Comparison of ENCODE assay signal across 15 cellular contexts in the genomic region with DNA sequence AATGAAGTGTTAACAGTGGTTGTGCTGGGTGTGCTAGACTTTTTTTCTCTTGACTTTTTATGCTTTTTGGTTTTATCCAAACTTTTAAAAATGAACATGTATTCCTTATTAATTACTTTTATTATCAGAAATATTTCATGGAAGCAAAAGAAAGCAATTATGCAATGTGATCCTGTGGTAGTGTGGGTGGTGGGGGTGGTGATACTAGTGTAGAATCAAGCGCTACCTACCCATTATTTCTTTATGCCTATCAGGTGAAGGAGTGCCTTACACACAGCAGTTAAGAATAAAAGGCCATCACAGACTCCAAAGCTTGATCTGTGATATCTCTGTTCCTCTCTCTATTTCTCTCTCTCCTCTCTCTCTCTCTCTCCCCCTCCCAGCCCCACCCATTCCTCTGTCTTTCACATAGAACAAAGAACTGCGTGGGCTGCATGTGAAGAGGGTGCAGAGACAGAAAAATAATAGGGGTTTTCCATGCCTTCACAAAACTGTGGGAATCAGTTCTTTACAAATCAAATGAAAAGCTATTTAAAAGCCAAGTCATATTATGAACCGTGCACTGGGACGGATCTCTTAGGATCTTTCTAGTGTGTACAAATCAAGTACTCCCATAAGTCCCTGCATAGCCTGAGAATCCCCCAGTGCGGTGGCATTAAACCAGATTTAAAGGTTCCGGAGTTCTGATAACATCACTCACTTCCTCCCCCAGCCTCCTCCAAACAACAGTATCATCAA.
DNase-seq lines count a peak whose midpoint lies in the region; ATAC-seq, FAIRE-seq and TF ChIP-seq lines count a peak whose summit lies in the region.
"Had no signal": no experiment of that assay in that cellular context is flagged by ENCODE, and none has a peak within 500 bp of the region (broad histone marks: within the 10 kb centered on the region; RNA-seq: fewer than 3 reads in every experiment).

No MANE protein-coding gene starts in this region.

- H3K4me1 ChIP-seq in astrocyte (ENCODE audit: insufficient read depth, low read length) (no peaks in the 10 kb centered on the region), smooth muscle cell (ENCODE audit: low read depth) (no peaks in the 10 kb centered on the region), colonic mucosa (no peaks in the 10 kb centered on the region)
- H3K4me1 ChIP-seq: BLaER1, breast epithelium had no signal

- ATAC-seq in GM19397 (IDR thresholded peaks at IDR 0.05; ENCODE audit: unreplicated experiment): no peak

- H3K27me3 ChIP-seq in astrocyte (ENCODE audit: insufficient read depth, low read length) (no peaks in the 10 kb centered on the region), smooth muscle cell (ENCODE audit: low read depth) (no peaks in the 10 kb centered on the region), colonic mucosa (no peaks in the 10 kb centered on the region)
- H3K27me3 ChIP-seq: BLaER1, breast epithelium had no signal

- H3K36me3 ChIP-seq in astrocyte (ENCODE audit: insufficient read depth, low read length) (no peaks in the 10 kb centered on the region), smooth muscle cell (ENCODE audit: low read depth) (no peaks in the 10 kb centered on the region), colonic mucosa (no peaks in the 10 kb centered on the region)
- H3K36me3 ChIP-seq: BLaER1, breast epithelium had no signal

- no peak overlapping the region for H3K27ac Mint-ChIP-seq in astrocyte (ENCODE audit: unreplicated experiment)

- H3K4me3 ChIP-seq in astrocyte (ENCODE audit: insufficient read depth, low read depth, low read length): no peak overlapping the region
- no peak overlapping the region for H3K4me3 ChIP-seq in smooth muscle cell
- no peak overlapping the region for H3K4me3 ChIP-seq in colonic mucosa
- H3K4me3 ChIP-seq: BLaER1, breast epithelium had no signal

- intact Hi-C loops in colonic mucosa (cut with DNase I): no loop called here

- H3K4me2 ChIP-seq in astrocyte (ENCODE audit: low read length) (peak overlapping the region; percentile 39), smooth muscle cell (peak overlapping the region; percentile 34)
- H3K4me2 ChIP-seq: BLaER1 had no signal

- H3K36me3 Mint-ChIP-seq in astrocyte (ENCODE audit: low read depth, unreplicated experiment): no peaks in the 10 kb centered on the region

- no peaks in the 10 kb centered on the region for H3K9me3 Mint-ChIP-seq in astrocyte (ENCODE audit: unreplicated experiment)

- H4K20me1 ChIP-seq in astrocyte (ENCODE audit: insufficient read depth, low read length) (no peaks in the 10 kb centered on the region), smooth muscle cell (ENCODE audit: low read depth) (no peaks in the 10 kb centered on the region)
- H4K20me1 ChIP-seq: BLaER1 had no signal

- H3K4me3 Mint-ChIP-seq in astrocyte (ENCODE audit: unreplicated experiment): no peak overlapping the region

- H3K4me1 Mint-ChIP-seq in astrocyte (ENCODE audit: low read depth, unreplicated experiment): peaks cover 12% of the 10 kb centered on the region

- H3K79me2 ChIP-seq in astrocyte (ENCODE audit: insufficient read depth, low read length) (no peaks in the 10 kb centered on the region), smooth muscle cell (ENCODE audit: low read depth) (no peaks in the 10 kb centered on the region)

- no peak overlapping the region for H3K27ac ChIP-seq in astrocyte (ENCODE audit: low read depth, low read length)
- H3K27ac ChIP-seq in smooth muscle cell (ENCODE audit: low read depth): peak overlapping the region; percentile 20
- H3K27ac ChIP-seq in colonic mucosa: no peak overlapping the region
- H3K27ac ChIP-seq: BLaER1, breast epithelium had no signal

- peak; percentile 32 for DNase-seq in Daoy (ENCODE audit: low read depth)
- DNase-seq in activated CD4-positive, alpha-beta T cell treated with anti-CD3 and anti-CD28 coated beads for 4 hours: peak; percentile 23 to 37
- no peak for DNase-seq in astrocyte (ENCODE audit: low read depth)
- no peak for DNase-seq in smooth muscle cell (lab: John Stamatoyannopoulos, UW; ENCODE audit: unreplicated experiment)
- DNase-seq in H4 (ENCODE audit: low spot score): no peak
- DNase-seq in colonic mucosa: no peak
- no peak for DNase-seq in Ammon's horn (ENCODE audit: low spot score)
- DNase-seq: islet precursor cell, KG1, NCI-H1694 treated with DMSO at 0.1 percent for 48 hours had no signal

- 54% methylated on average over 6 of the region's 6 CpGs for WGBS in smooth muscle cell (ENCODE audit: low lambda C conversion rate)

- no peaks in the 10 kb centered on the region for H3K9me3 ChIP-seq in astrocyte (ENCODE audit: insufficient read depth, low read depth, low read length)
- no peaks in the 10 kb centered on the region for H3K9me3 ChIP-seq in smooth muscle cell (replicated peaks; ENCODE audit: low read depth)
- no peaks in the 10 kb centered on the region for H3K9me3 ChIP-seq in colonic mucosa
- H3K9me3 ChIP-seq: BLaER1, breast epithelium had no signal

- no peak for TF ChIP-seq CTCF in astrocyte (IDR thresholded peaks at IDR 0.05; ENCODE audit: insufficient read depth, low read depth, low read length)
- no peak for TF ChIP-seq CTCF in smooth muscle cell (IDR thresholded peaks at IDR 0.05; ENCODE audit: borderline replicate concordance, insufficient read depth, poor library complexity, severe bottlenecking)
- no peak for TF ChIP-seq CTCF in colonic mucosa (IDR thresholded peaks at IDR 0.05)

- no peaks in the 10 kb centered on the region for H3F3A ChIP-seq in smooth muscle cell (ENCODE audit: low read depth)

- H3K27me3 Mint-ChIP-seq in astrocyte (ENCODE audit: low read depth, unreplicated experiment): no peaks in the 10 kb centered on the region

- H3K9ac ChIP-seq in astrocyte (ENCODE audit: low read length): no peak overlapping the region
- H3K9ac ChIP-seq in smooth muscle cell (ENCODE audit: low read depth): no peak overlapping the region
- no peak overlapping the region for H3K9ac ChIP-seq in colonic mucosa (ENCODE audit: low read depth in 2 of 2, low read length in 2 of 2)
- H3K9ac ChIP-seq: BLaER1 had no signal

- H2AFZ ChIP-seq in astrocyte (ENCODE audit: low read depth, low read length) (peak overlapping the region; percentile 19), smooth muscle cell (ENCODE audit: low read depth) (peak overlapping the region; percentile 34)

- FAIRE-seq in astrocyte (lab: Jason Lieb, UNC): no peak
- FAIRE-seq: endometrium, GM19239 had no signal

Comparison
In these comparisons a context has a peak if more than half of its experiments do, and no peak if none do; other contexts are left out.
1. DNase-seq: peak in Daoy (single experiment) and activated CD4-positive, alpha-beta T cell treated with anti-CD3 and anti-CD28 coated beads for 4 hours (2 of 2); none in astrocyte (single experiment), smooth muscle cell (single experiment), H4 (single experiment), colonic mucosa (single experiment) and Ammon's horn (single experiment).